Comparison of ENCODE assay signal across 11 cellular contexts in the genomic region with DNA sequence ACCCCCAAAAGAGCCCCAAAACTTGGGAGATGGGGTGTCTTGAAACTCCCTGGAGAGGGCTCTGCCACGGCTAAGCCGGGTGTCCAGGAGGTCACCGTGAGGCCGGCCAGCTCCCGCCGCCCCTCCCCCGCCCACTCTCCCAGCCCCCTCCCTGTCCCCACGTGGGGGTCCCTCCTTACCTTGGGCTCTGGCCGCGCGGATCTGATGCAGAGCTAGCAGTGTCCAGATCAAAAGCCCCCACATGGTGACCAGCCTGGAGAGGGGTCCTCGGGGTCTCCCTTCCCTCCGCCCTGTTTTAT. TPM values are rescaled to one million over a fixed set of nuclear protein-coding genes. Genes with fewer than 3 reads are reported as not detected.
A peak's percentile ranks its signal among the peaks of the same experiment; 100 is the strongest.
DNase-seq lines count a peak whose midpoint lies in the region; ATAC-seq, FAIRE-seq and TF ChIP-seq lines count a peak whose summit lies in the region.
"Had no signal": no experiment of that assay in that cellular context is flagged by ENCODE, and none has a peak within 500 bp of the region (broad histone marks: within the 10 kb centered on the region; RNA-seq: fewer than 3 reads in every experiment).

No MANE protein-coding gene starts in this region.

- H3K79me2 ChIP-seq in keratinocyte (ENCODE audit: control insufficient read depth, insufficient read depth, low read length) (peaks cover 37% of the 10 kb centered on the region), osteoblast (ENCODE audit: insufficient read depth, low read length) (no peaks in the 10 kb centered on the region)

- H2AFZ ChIP-seq in keratinocyte (ENCODE audit: control insufficient read depth, low read length) = peak overlapping the region; percentile 59
- H2AFZ ChIP-seq in osteoblast (ENCODE audit: low read length) = no peak overlapping the region

- H3K27me3 ChIP-seq in keratinocyte (ENCODE audit: control insufficient read depth, extremely low read depth, insufficient read depth, low read length) = peaks cover 26% of the 10 kb centered on the region
- peaks cover 0 to 79% (median 28%) of the 10 kb centered on the region in 7 donors for H3K27me3 ChIP-seq in spleen (replicated peaks in 1 of 7)
- H3K27me3 ChIP-seq in osteoblast (ENCODE audit: insufficient read depth, low read length) = peaks cover 53% of the 10 kb centered on the region

- H3K9me3 ChIP-seq in keratinocyte (ENCODE audit: control insufficient read depth, low read depth, low read length) (no peaks in the 10 kb centered on the region), spleen (no peaks in the 10 kb centered on the region), osteoblast (ENCODE audit: low read depth, low read length) (no peaks in the 10 kb centered on the region)

- H3K4me2 ChIP-seq in keratinocyte (ENCODE audit: control insufficient read depth, extremely low read depth, insufficient read depth, low read depth, low read length) (peak overlapping the region; percentile 85), osteoblast (ENCODE audit: insufficient read depth, low read length) (no peak overlapping the region)

- peak overlapping the region; percentile 65 for H3K9ac ChIP-seq in keratinocyte (ENCODE audit: control insufficient read depth, extremely low read depth, insufficient read depth, low read length)

- TF ChIP-seq CTCF in keratinocyte (optimal IDR thresholded peaks at IDR 0.05 in 1 of 3, IDR thresholded peaks at IDR 0.05 in 1 of 3, conservative IDR thresholded peaks at IDR 0.05 in 1 of 3; ENCODE audit: extremely low read depth in 1 of 3, insufficient read depth in 2 of 3, low read length in 3 of 3) (no peak), spleen (IDR thresholded peaks at IDR 0.05 in 8 of 11, conservative IDR thresholded peaks at IDR 0.05 in 3 of 11) (no peak), osteoblast (IDR thresholded peaks at IDR 0.05; ENCODE audit: extremely low read depth, low read depth, low read length) (no peak)

- dilution Hi-C loops in keratinocyte (cut with MboI; ENCODE audit: extremely low pct_ligation_motif_present, low sequenced_read_pairs) = no loop called here

- H3K9me1 ChIP-seq in keratinocyte (ENCODE audit: control insufficient read depth, extremely low read depth, insufficient read depth, low read length) = no peaks in the 10 kb centered on the region

- DNase-seq in NCI-H345 (lab: John Stamatoyannopoulos, UW) = peak; percentile 58
- no peak for DNase-seq in NCI-H345 treated with DMSO at 0.1 percent for 48 hours (lab: John Stamatoyannopoulos, UW; ENCODE audit: unreplicated experiment)
- no peak for DNase-seq in keratinocyte (ENCODE audit: low read depth, low spot score)
- no peak for DNase-seq in spleen
- no peak for DNase-seq in SW 1271 (lab: John Stamatoyannopoulos, UW)
- no peak for DNase-seq in osteoblast (ENCODE audit: insufficient read length, low spot score, missing footprints)

- peaks cover 12% of the 10 kb centered on the region for H4K20me1 ChIP-seq in keratinocyte (ENCODE audit: control insufficient read depth, extremely low read depth, insufficient read depth, low read length)
- no peaks in the 10 kb centered on the region for H4K20me1 ChIP-seq in osteoblast (ENCODE audit: insufficient read depth, low read length)

- H3K27ac Mint-ChIP-seq in activated T-helper 17 cell treated with anti-CD3 and anti-CD28 coated beads, Interleukin-2, amount 50 U/mL, for 72 hours = no peak overlapping the region

- no peak for FAIRE-seq in keratinocyte (lab: Jason Lieb, UNC)
- FAIRE-seq: endothelial cell of umbilical vein, GM18507 had no signal

- H3K36me3 Mint-ChIP-seq in activated T-helper 17 cell treated with anti-CD3 and anti-CD28 coated beads, Interleukin-2, amount 50 U/mL, for 72 hours (ENCODE audit: low read depth) = no peaks in the 10 kb centered on the region

- intact Hi-C loops in spleen (cut with DNase I; ENCODE audit: low total_unique reads) = no loop called here

- H3K27me3 Mint-ChIP-seq in activated T-helper 17 cell treated with anti-CD3 and anti-CD28 coated beads, Interleukin-2, amount 50 U/mL, for 72 hours = peaks cover 27% of the 10 kb centered on the region

- H3K36me3 ChIP-seq in keratinocyte (ENCODE audit: control insufficient read depth in 2 of 2, extremely low read depth in 1 of 2, insufficient read depth in 2 of 2, low read length in 2 of 2) (no peaks in the 10 kb centered on the region), spleen (no peaks in the 10 kb centered on the region), osteoblast (ENCODE audit: insufficient read depth, low read length) (no peaks in the 10 kb centered on the region)

- no peaks in the 10 kb centered on the region for H3K9me3 Mint-ChIP-seq in activated T-helper 17 cell treated with anti-CD3 and anti-CD28 coated beads, Interleukin-2, amount 50 U/mL, for 72 hours

- no peak for TF ChIP-seq POLR2A in spleen (IDR thresholded peaks at IDR 0.05)

- H3K4me1 ChIP-seq in keratinocyte (ENCODE audit: control insufficient read depth, extremely low read depth, insufficient read depth, low read length) = peaks cover 12% of the 10 kb centered on the region
- H3K4me1 ChIP-seq in spleen = peaks cover 13 to 68% (median 38%) of the 10 kb centered on the region in 6 donors
- H3K4me1 ChIP-seq in osteoblast (ENCODE audit: insufficient read depth, low read length) = no peaks in the 10 kb centered on the region

- peak overlapping the region; percentile 70 for H3K4me3 Mint-ChIP-seq in activated T-helper 17 cell treated with anti-CD3 and anti-CD28 coated beads, Interleukin-2, amount 50 U/mL, for 72 hours

- H3K4me3 ChIP-seq in keratinocyte (ENCODE audit: control insufficient read depth in 2 of 3, extremely low read depth in 1 of 3, insufficient read depth in 2 of 3, low read depth in 1 of 3, low read length in 3 of 3) (peak overlapping the region; percentile 71 to 89 (median 85)), spleen (peak overlapping the region; percentile 54 to 76 (median 64)), osteoblast (ENCODE audit: insufficient read depth, low read length) (no peak overlapping the region)

- H3K4me1 Mint-ChIP-seq in activated T-helper 17 cell treated with anti-CD3 and anti-CD28 coated beads, Interleukin-2, amount 50 U/mL, for 72 hours = no peaks in the 10 kb centered on the region

- ATAC-seq in activated T-helper 17 cell treated with anti-CD3 and anti-CD28 coated beads, Interleukin-2, amount 50 U/mL, for 72 hours (replicated peaks) = no peak
- ATAC-seq in HG02678 (IDR thresholded peaks at IDR 0.05; ENCODE audit: unreplicated experiment) = no peak

- WGBS in spleen, 5 donors = 1 to 15% (median 2%) methylated on average over 2 to 13 of the region's 13 CpGs; no CpG with 5 or more reads in 1 of the 5 donors

- H3K27ac ChIP-seq in keratinocyte (ENCODE audit: control insufficient read depth, insufficient read depth, low read length) = no peak overlapping the region
- peak overlapping the region in 7 of 8 donors; percentile 13 to 76 (median 68) for H3K27ac ChIP-seq in spleen
- no peak overlapping the region for H3K27ac ChIP-seq in osteoblast (ENCODE audit: low read depth, low read length)
- H3K27ac ChIP-seq: 22Rv1 had no signal

RNA-seq across cellular contexts. Expression of a gene that starts 0.5 kb away (rescaled TPM):
- total RNA-seq in activated T-helper 17 cell treated with anti-CD3 and anti-CD28 coated beads, Interleukin-2, amount 50 U/mL, for 72 hours = under 1 TPM; 0.19 to 0.26 TPM
- 1.8 to 4.5 TPM (median 2.8 TPM) in 3 replicates for polyA plus RNA-seq in keratinocyte
- polyA plus RNA-seq in keratinocyte (2011; ENCODE audit: low read depth) = 3.7 TPM
- polyA plus RNA-seq in keratinocyte (2011; cell fraction: cytosol; rRNA removed) = 1.5 and 3.2 TPM in 2 replicates
- 19.9 and 28.4 TPM in 2 replicates for polyA plus RNA-seq in keratinocyte (2011; cell fraction: nucleus; rRNA removed)
- polyA plus RNA-seq in keratinocyte (2012; ENCODE audit: low replicate concordance) = 7.8 and 12.4 TPM in 2 replicates
- 7.4 to 36.6 TPM (median 10.1 TPM) in 3 replicates for polyA minus RNA-seq in keratinocyte
- polyA minus RNA-seq in keratinocyte (2011; cell fraction: cytosol; rRNA and poly(A)+ RNA removed) = 14.6 TPM
- polyA minus RNA-seq in keratinocyte (2011; cell fraction: nucleus; rRNA and poly(A)+ RNA removed) = 54.6 and 59.8 TPM in 2 replicates
- total RNA-seq in spleen = 10 to 100 TPM in 5 of 7 donors, 1 to 10 TPM in 2; 9.2 to 16.5 (median 10.8) TPM
- polyA plus RNA-seq in spleen = under 1 TPM; 0.86 to 1.00 (median 0.96) TPM
- total RNA-seq in osteoblast = under 0.01 TPM in 2 replicates
- total RNA-seq: endothelial cell of umbilical vein had no signal
- polyA plus RNA-seq: endothelial cell of umbilical vein had no signal

Comparison
In these comparisons a context has a peak if more than half of its experiments do, and no peak if none do; other contexts are left out.
1. H3K27ac ChIP-seq: peak in spleen (7 of 8); none in keratinocyte (single experiment) and osteoblast (single experiment).
2. RNA of a gene that starts 0.5 kb away (total RNA-seq): 9.2 to 16.5 TPM in spleen; 0.19 to 0.26 TPM in activated T-helper 17 cell treated with anti-CD3 and anti-CD28 coated beads, Interleukin-2, amount 50 U/mL, for 72 hours and under 0.01 TPM in osteoblast; every median in the first group is over 4 times any median in the second.